Comparison of ENCODE assay signal across 1 cellular context in the genomic region with DNA sequence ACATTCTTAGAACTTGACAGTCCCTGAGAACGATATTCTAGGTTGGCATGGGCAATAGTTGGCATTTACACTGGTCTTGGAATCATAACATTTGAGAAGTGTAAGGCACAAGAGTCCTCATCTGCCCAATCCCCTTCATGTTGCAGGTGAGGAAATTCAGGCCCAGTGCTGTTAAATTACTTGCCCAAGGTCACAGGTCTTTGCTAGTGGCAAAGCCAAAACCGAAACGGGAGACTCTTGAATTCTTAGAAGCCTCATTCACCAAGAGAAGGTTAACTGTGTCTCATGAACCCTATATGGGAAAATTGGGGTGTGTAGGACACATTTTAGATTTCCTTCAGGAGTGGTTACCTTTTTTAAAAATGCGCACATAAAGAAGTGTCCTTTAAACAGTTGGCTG.
TF ChIP-seq lines count a peak whose summit lies in the region.

No MANE protein-coding gene starts in this region.

TF ChIP-seq in K562, 482 proteins besides CTCF, POLR2A, EP300 and RAD21 (continued from another document):
- TF ChIP-seq, protein P1, sequence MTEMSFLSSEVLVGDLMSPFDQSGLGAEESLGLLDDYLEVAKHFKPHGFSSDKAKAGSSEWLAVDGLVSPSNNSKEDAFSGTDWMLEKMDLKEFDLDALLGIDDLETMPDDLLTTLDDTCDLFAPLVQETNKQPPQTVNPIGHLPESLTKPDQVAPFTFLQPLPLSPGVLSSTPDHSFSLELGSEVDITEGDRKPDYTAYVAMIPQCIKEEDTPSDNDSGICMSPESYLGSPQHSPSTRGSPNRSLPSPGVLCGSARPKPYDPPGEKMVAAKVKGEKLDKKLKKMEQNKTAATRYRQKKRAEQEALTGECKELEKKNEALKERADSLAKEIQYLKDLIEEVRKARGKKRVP (CRISPR knock-in tag; IDR thresholded peaks at IDR 0.05): no peak
- TF ChIP-seq, protein P2, sequence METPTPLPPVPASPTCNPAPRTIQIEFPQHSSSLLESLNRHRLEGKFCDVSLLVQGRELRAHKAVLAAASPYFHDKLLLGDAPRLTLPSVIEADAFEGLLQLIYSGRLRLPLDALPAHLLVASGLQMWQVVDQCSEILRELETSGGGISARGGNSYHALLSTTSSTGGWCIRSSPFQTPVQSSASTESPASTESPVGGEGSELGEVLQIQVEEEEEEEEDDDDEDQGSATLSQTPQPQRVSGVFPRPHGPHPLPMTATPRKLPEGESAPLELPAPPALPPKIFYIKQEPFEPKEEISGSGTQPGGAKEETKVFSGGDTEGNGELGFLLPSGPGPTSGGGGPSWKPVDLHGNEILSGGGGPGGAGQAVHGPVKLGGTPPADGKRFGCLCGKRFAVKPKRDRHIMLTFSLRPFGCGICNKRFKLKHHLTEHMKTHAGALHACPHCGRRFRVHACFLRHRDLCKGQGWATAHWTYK (CRISPR knock-in tag; IDR thresholded peaks at IDR 0.05): 0 out of 2 replicates have a peak, but pooled peaks have one; percentile 38
- TF ChIP-seq, protein P3, sequence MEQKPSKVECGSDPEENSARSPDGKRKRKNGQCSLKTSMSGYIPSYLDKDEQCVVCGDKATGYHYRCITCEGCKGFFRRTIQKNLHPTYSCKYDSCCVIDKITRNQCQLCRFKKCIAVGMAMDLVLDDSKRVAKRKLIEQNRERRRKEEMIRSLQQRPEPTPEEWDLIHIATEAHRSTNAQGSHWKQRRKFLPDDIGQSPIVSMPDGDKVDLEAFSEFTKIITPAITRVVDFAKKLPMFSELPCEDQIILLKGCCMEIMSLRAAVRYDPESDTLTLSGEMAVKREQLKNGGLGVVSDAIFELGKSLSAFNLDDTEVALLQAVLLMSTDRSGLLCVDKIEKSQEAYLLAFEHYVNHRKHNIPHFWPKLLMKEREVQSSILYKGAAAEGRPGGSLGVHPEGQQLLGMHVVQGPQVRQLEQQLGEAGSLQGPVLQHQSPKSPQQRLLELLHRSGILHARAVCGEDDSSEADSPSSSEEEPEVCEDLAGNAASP (IDR thresholded peaks at IDR 0.05): no peak
- TF ChIP-seq SMAD4 (CRISPR knock-in tag; conservative IDR thresholded peaks at IDR 0.05) (0 out of 2 replicates have a peak, but pooled peaks have one; percentile 12), MYC (IDR thresholded peaks at IDR 0.05; ENCODE audit: low read depth, low read length) (0 out of 2 replicates have a peak, but pooled peaks have one; percentile 9), MYC (CRISPR knock-in tag; IDR thresholded peaks at IDR 0.05; ENCODE audit: borderline replicate concordance, low read depth) (no peak), DMBX1 (CRISPR knock-in tag; IDR thresholded peaks at IDR 0.05; ENCODE audit: borderline replicate concordance) (peak; percentile 22; the same call in 1 of the 2 replicates), POLR2B (IDR thresholded peaks at IDR 0.05; ENCODE audit: low read depth, partially characterized antibody) (peak; percentile 15), ESRRA (IDR thresholded peaks at IDR 0.05; ENCODE audit: borderline replicate concordance, low read depth) (peak; percentile 16; the same call in 1 of the 2 replicates), ZNF311 (CRISPR knock-in tag; IDR thresholded peaks at IDR 0.05) (0 out of 2 replicates have a peak, but pooled peaks have one; percentile 39), ARHGAP35 (IDR thresholded peaks at IDR 0.05; ENCODE audit: partially characterized antibody) (no peak)
- TF ChIP-seq, protein P4, sequence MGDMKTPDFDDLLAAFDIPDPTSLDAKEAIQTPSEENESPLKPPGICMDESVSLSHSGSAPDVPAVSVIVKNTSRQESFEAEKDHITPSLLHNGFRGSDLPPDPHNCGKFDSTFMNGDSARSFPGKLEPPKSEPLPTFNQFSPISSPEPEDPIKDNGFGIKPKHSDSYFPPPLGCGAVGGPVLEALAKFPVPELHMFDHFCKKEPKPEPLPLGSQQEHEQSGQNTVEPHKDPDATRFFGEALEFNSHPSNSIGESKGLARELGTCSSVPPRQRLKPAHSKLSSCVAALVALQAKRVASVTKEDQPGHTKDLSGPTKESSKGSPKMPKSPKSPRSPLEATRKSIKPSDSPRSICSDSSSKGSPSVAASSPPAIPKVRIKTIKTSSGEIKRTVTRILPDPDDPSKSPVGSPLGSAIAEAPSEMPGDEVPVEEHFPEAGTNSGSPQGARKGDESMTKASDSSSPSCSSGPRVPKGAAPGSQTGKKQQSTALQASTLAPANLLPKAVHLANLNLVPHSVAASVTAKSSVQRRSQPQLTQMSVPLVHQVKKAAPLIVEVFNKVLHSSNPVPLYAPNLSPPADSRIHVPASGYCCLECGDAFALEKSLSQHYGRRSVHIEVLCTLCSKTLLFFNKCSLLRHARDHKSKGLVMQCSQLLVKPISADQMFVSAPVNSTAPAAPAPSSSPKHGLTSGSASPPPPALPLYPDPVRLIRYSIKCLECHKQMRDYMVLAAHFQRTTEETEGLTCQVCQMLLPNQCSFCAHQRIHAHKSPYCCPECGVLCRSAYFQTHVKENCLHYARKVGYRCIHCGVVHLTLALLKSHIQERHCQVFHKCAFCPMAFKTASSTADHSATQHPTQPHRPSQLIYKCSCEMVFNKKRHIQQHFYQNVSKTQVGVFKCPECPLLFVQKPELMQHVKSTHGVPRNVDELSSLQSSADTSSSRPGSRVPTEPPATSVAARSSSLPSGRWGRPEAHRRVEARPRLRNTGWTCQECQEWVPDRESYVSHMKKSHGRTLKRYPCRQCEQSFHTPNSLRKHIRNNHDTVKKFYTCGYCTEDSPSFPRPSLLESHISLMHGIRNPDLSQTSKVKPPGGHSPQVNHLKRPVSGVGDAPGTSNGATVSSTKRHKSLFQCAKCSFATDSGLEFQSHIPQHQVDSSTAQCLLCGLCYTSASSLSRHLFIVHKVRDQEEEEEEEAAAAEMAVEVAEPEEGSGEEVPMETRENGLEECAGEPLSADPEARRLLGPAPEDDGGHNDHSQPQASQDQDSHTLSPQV (IDR thresholded peaks at IDR 0.05): peak; percentile 34; the same call in 1 of the 2 replicates
- TF ChIP-seq, protein P5, sequence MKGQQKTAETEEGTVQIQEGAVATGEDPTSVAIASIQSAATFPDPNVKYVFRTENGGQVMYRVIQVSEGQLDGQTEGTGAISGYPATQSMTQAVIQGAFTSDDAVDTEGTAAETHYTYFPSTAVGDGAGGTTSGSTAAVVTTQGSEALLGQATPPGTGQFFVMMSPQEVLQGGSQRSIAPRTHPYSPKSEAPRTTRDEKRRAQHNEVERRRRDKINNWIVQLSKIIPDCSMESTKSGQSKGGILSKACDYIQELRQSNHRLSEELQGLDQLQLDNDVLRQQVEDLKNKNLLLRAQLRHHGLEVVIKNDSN (CRISPR knock-in tag; IDR thresholded peaks at IDR 0.05): no peak
- TF ChIP-seq, protein P6, sequence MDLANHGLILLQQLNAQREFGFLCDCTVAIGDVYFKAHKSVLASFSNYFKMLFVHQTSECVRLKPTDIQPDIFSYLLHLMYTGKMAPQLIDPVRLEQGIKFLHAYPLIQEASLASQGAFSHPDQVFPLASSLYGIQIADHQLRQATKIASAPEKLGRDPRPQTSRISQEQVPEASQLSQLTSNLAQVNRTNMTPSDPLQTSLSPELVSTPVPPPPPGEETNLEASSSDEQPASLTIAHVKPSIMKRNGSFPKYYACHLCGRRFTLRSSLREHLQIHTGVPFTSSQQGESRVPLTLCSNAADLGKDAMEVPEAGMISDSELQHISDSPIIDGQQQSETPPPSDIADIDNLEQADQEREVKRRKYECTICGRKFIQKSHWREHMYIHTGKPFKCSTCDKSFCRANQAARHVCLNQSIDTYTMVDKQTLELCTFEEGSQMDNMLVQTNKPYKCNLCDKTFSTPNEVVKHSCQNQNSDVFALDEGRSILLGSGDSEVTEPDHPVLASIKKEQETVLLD (IDR thresholded peaks at IDR 0.05): no peak
